Comparison of ENCODE assay signal across 8 cellular contexts in genomic region chr12:8913702-8914032, GRCh38. TPM values are rescaled to one million over a fixed set of nuclear protein-coding genes. Genes with fewer than 3 reads are reported as not detected.
DNase-seq lines count a peak whose midpoint lies in the region; ATAC-seq and TF ChIP-seq lines count a peak whose summit lies in the region.

No MANE protein-coding gene starts in this region.

- H3K4me3 ChIP-seq in iPS-11a (ENCODE audit: low read depth, low read length) (peak overlapping the region; percentile 71), subcutaneous abdominal adipose tissue (ENCODE audit: low read depth in 1 of 5, low read length in 5 of 5) (peak overlapping the region; percentile 67 to 94 (median 80))

- peaks cover 4 to 21% (median 18%) of the 10 kb centered on the region in 5 donors for H3K4me1 ChIP-seq in subcutaneous abdominal adipose tissue (ENCODE audit: control insufficient read depth in 5 of 5, insufficient read depth in 5 of 5, low read length in 5 of 5)

- intact Hi-C loops in activated B cell treated with CpG ODN at 0.5 μM for 24 hours (cut with micrococcal nuclease), result loop anchor here (1.0 to 2.0 kb wide), 3 partner anchors 36 to 671 kb away; partner anchors contain the start of genes M6PR and RIMKLB

- POLR2A ChIA-PET in activated CD4-positive, alpha-beta T cell treated with anti-CD3 and anti-CD28 coated beads, Interleukin-2, amount 10 ng/mL, durations not matched to agents 7 days and 5 days (lab: Charles Lee), result no interaction called here
- POLR2A ChIA-PET in activated B cell treated with CpG ODN at 0.5 μM for 24 hours (lab: Charles Lee), result no interaction called here

- peak overlapping the region; percentile 71 for H3K27ac ChIP-seq in subcutaneous abdominal adipose tissue (ENCODE audit: low read depth, low read length)

- H3K27me3 ChIP-seq in subcutaneous abdominal adipose tissue (ENCODE audit: control insufficient read depth in 5 of 5, insufficient read depth in 4 of 5, low read length in 5 of 5), result no peaks in the 10 kb centered on the region

- no peak for TF ChIP-seq CTCF in activated B cell treated with CpG ODN at 0.5 μM for 24 hours (IDR thresholded peaks at IDR 0.05)

- peaks cover 0 to 4% (median 0%) of the 10 kb centered on the region in 5 donors for H3K36me3 ChIP-seq in subcutaneous abdominal adipose tissue (ENCODE audit: control insufficient read depth in 5 of 5, insufficient read depth in 5 of 5, low read length in 5 of 5)

- ATAC-seq in activated B cell treated with CpG ODN at 0.5 μM for 24 hours (ENCODE audit: low read depth) (no peak), GM19395 (IDR thresholded peaks at IDR 0.05; ENCODE audit: unreplicated experiment) (no peak)

- H3K4me1 Mint-ChIP-seq in activated CD4-positive, alpha-beta T cell treated with anti-CD3 and anti-CD28 coated beads, Interleukin-2, amount 10 ng/mL, durations not matched to agents 7 days and 5 days, result peaks cover 14% of the 10 kb centered on the region
- H3K4me1 Mint-ChIP-seq in activated B cell treated with CpG ODN at 0.5 μM for 24 hours, result peaks cover 25% of the 10 kb centered on the region

- CTCF ChIA-PET in activated CD4-positive, alpha-beta T cell treated with anti-CD3 and anti-CD28 coated beads, Interleukin-2, amount 10 ng/mL, durations not matched to agents 7 days and 5 days (lab: Charles Lee), result interaction anchor here (1.4 kb wide), 1 partner anchor 25 kb away, joined by 3 read pairs; no protein-coding TSS in a partner anchor
- CTCF ChIA-PET in activated B cell treated with CpG ODN at 0.5 μM for 24 hours (lab: Charles Lee), result interaction anchor here (0.8 to 1.6 kb wide), 2 partner anchors 36 to 37 kb away, joined by 3 read pairs; partner anchors contain the start of gene M6PR

- H3K9ac ChIP-seq in subcutaneous abdominal adipose tissue (ENCODE audit: low read length in 5 of 5), result peak overlapping the region; percentile 36 to 81 (median 71)

- no peaks in the 10 kb centered on the region for H3K9me3 Mint-ChIP-seq in activated CD4-positive, alpha-beta T cell treated with anti-CD3 and anti-CD28 coated beads, Interleukin-2, amount 10 ng/mL, durations not matched to agents 7 days and 5 days
- H3K9me3 Mint-ChIP-seq in activated B cell treated with CpG ODN at 0.5 μM for 24 hours, result no peaks in the 10 kb centered on the region

- peak overlapping the region; percentile 87 for H3K27ac Mint-ChIP-seq in activated CD4-positive, alpha-beta T cell treated with anti-CD3 and anti-CD28 coated beads, Interleukin-2, amount 10 ng/mL, durations not matched to agents 7 days and 5 days
- peak overlapping the region; percentile 91 for H3K27ac Mint-ChIP-seq in activated B cell treated with CpG ODN at 0.5 μM for 24 hours

- DNase-seq in activated CD4-positive, alpha-beta T cell treated with anti-CD3 and anti-CD28 coated beads, Interleukin-2, amount 10 ng/mL, durations not matched to agents 7 days and 5 days, result no peak
- DNase-seq in activated CD4-positive, alpha-beta T cell treated with anti-CD3 and anti-CD28 coated beads, Interleukin-2, amount 50 U/mL, for 48 hours, result no peak
- no peak for DNase-seq in activated B cell treated with CpG ODN at 0.5 μM for 24 hours
- DNase-seq in NCI-H446 treated with DMSO at 0.1 percent for 48 hours (lab: John Stamatoyannopoulos, UW), result no peak
- no peak for DNase-seq in kidney tubule cell (ENCODE audit: low spot score)

- peaks cover 2% of the 10 kb centered on the region for H3K36me3 Mint-ChIP-seq in activated CD4-positive, alpha-beta T cell treated with anti-CD3 and anti-CD28 coated beads, Interleukin-2, amount 10 ng/mL, durations not matched to agents 7 days and 5 days (ENCODE audit: low read depth)
- H3K36me3 Mint-ChIP-seq in activated B cell treated with CpG ODN at 0.5 μM for 24 hours (ENCODE audit: low read depth), result peaks cover 4% of the 10 kb centered on the region

- H3K9me3 ChIP-seq in subcutaneous abdominal adipose tissue (ENCODE audit: control insufficient read depth in 5 of 5, low read length in 5 of 5), result no peaks in the 10 kb centered on the region

- H3K27me3 Mint-ChIP-seq in activated CD4-positive, alpha-beta T cell treated with anti-CD3 and anti-CD28 coated beads, Interleukin-2, amount 10 ng/mL, durations not matched to agents 7 days and 5 days, result peaks cover 2% of the 10 kb centered on the region
- no peaks in the 10 kb centered on the region for H3K27me3 Mint-ChIP-seq in activated B cell treated with CpG ODN at 0.5 μM for 24 hours

- H3K4me3 Mint-ChIP-seq in activated CD4-positive, alpha-beta T cell treated with anti-CD3 and anti-CD28 coated beads, Interleukin-2, amount 10 ng/mL, durations not matched to agents 7 days and 5 days, result peak overlapping the region; percentile 82
- H3K4me3 Mint-ChIP-seq in activated B cell treated with CpG ODN at 0.5 μM for 24 hours, result peak overlapping the region; percentile 89

RNA-seq across cellular contexts. Expression of gene PHC1, which starts 0.6 kb away (rescaled TPM):
- 10 to 100 TPM; 25.0 TPM for total RNA-seq in activated CD4-positive, alpha-beta T cell treated with anti-CD3 and anti-CD28 coated beads, Interleukin-2, amount 10 ng/mL, durations not matched to agents 7 days and 5 days
- total RNA-seq in activated B cell treated with CpG ODN at 0.5 μM for 24 hours, result 45.8 and 46.0 TPM in 2 replicates

RNA-seq across cellular contexts. Expression of gene M6PR, which starts 35.8 kb away (rescaled TPM):
- 100 to 1,000 TPM; 181 to 224 TPM for total RNA-seq in activated CD4-positive, alpha-beta T cell treated with anti-CD3 and anti-CD28 coated beads, Interleukin-2, amount 10 ng/mL, durations not matched to agents 7 days and 5 days
- 202 and 229 TPM in 2 replicates for total RNA-seq in activated B cell treated with CpG ODN at 0.5 μM for 24 hours
